10 cellular contexts compared by ENCODE assay signal in genomic region chr10:123136221-123136805, GRCh38. TPM values are rescaled to one million over a fixed set of nuclear protein-coding genes. Genes with fewer than 3 reads are reported as not detected.
DNase-seq lines count a peak whose midpoint lies in the region; ATAC-seq and TF ChIP-seq lines count a peak whose summit lies in the region.
"Had no signal": no experiment of that assay in that cellular context is flagged by ENCODE, and none has a peak within 500 bp of the region (broad histone marks: within the 10 kb centered on the region; RNA-seq: fewer than 3 reads in every experiment).

No MANE protein-coding gene starts in this region.

- no peaks in the 10 kb centered on the region for H3K9me3 ChIP-seq in prostate gland

- intact Hi-C loops in prostate gland (cut with DNase I): no loop called here

- WGBS in prostate gland: 2% methylated on average over 43 of the region's 59 CpGs

- no peaks in the 10 kb centered on the region for H3K36me3 ChIP-seq in GM06990 (ENCODE audit: control insufficient read depth, insufficient read depth, low read length)
- no peaks in the 10 kb centered on the region for H3K36me3 ChIP-seq in prostate gland

- CTCF ChIA-PET in HEK293T (lab: Yijun Ruan, JAX): no interaction called here

- no peak for TF ChIP-seq POLR2A in prostate gland (IDR thresholded peaks at IDR 0.05)

- TF ChIP-seq CTCF in GM06990 (IDR thresholded peaks at IDR 0.05; ENCODE audit: insufficient read depth, low read length, poor library complexity, severe bottlenecking) (no peak), HL-60 (IDR thresholded peaks at IDR 0.05; ENCODE audit: insufficient read depth, low read length) (no peak), coronary artery (IDR thresholded peaks at IDR 0.05) (no peak), prostate gland (IDR thresholded peaks at IDR 0.05) (no peak)

- peaks cover 9% of the 10 kb centered on the region for H3K4me1 ChIP-seq in prostate gland (replicated peaks)

- H3K4me3 ChIP-seq in GM06990 (replicated peaks; ENCODE audit: low read depth, low read length) (peak overlapping the region; percentile 72), HL-60 (replicated peaks; ENCODE audit: insufficient read depth, low read length) (peak overlapping the region; percentile 49; the same call in 1 of the 2 replicates), coronary artery (peak overlapping the region; percentile 71), prostate gland (peak overlapping the region; percentile 11 to 13)

- POLR2A ChIA-PET in HEK293T (lab: Yijun Ruan, JAX): interaction anchor here (1.4 kb wide), 1 partner anchor 18 kb away, joined by 6 read pairs; the partner anchor contains the start of gene BUB3

- ATAC-seq in activated CD4-positive, CD25-positive, alpha-beta regulatory T cell treated with anti-CD3 and anti-CD28 coated beads, Interleukin-2, amount 50 U/mL, for 24 hours: no peak

- DNase-seq in GM06990 (ENCODE audit: extremely low read depth, insufficient read length) (peak; percentile 62), HL-60 (ENCODE audit: low read depth in 1 of 2, low spot score in 1 of 2) (no peak), coronary artery (ENCODE audit: low spot score) (no peak), prostate gland (ENCODE audit: low spot score) (no peak), foreskin melanocyte (no peak), HEK293T (ENCODE audit: extremely low spot score) (no peak)
- DNase-seq: kidney, NCI-H524 treated with DMSO at 0.1 percent for 48 hours had no signal

- H3K27me3 ChIP-seq in GM06990 (replicated peaks; ENCODE audit: control insufficient read depth, insufficient read depth, low read length) (no peaks in the 10 kb centered on the region; the same call in none of the 2 replicates), HL-60 (ENCODE audit: insufficient read depth, poor library complexity, severe bottlenecking) (peaks cover 94% of the 10 kb centered on the region), prostate gland (replicated peaks; ENCODE audit: insufficient read depth) (peaks cover 74% of the 10 kb centered on the region)

- H3K27ac ChIP-seq in HL-60 (replicated peaks) (no peak overlapping the region), coronary artery (no peak overlapping the region), prostate gland (no peak overlapping the region)

TF ChIP-seq in HEK293T, 16 proteins besides CTCF, POLR2A, EP300 and RAD21:
- no peak for TF ChIP-seq TARDBP (IDR thresholded peaks at IDR 0.05)
- TF ChIP-seq FOXA1 (IDR thresholded peaks at IDR 0.05): no peak
- no peak for TF ChIP-seq ARNT (IDR thresholded peaks at IDR 0.05)
- TF ChIP-seq ELF4 (IDR thresholded peaks at IDR 0.05): no peak
- TF ChIP-seq FOXK2 (IDR thresholded peaks at IDR 0.05): no peak

RNA-seq across cellular contexts. Expression of gene HMX3, which starts 0.5 kb away (rescaled TPM):
- not detected for total RNA-seq in prostate gland
- total RNA-seq: dermis blood vessel endothelial cell, kidney had no signal

RNA-seq across cellular contexts. Expression of gene HMX2, which starts 11.6 kb away (rescaled TPM):
- 1 to 10 TPM in 1 of 2 donors, not detected in 1; 1.0 TPM for total RNA-seq in prostate gland
- total RNA-seq: dermis blood vessel endothelial cell had no signal

RNA-seq across cellular contexts. Expression of gene BUB3, which starts 17.9 kb away (rescaled TPM):
- total RNA-seq in prostate gland: 10 to 100 TPM; 69.3 to 87.7 TPM

Comparison
In these comparisons a context has a peak if more than half of its experiments do, and no peak if none do; other contexts are left out.
1. H3K4me3 ChIP-seq: peak in every context shown above with its lines; median percentile 72 in GM06990; 71 in coronary artery; 49 in HL-60; 12 in prostate gland.